ENCODE assay signal across 1 cellular context in genomic region chr4:56976878-56977320, GRCh38.
TF ChIP-seq lines count a peak whose summit lies in the region.

No MANE protein-coding gene starts in this region.

TF ChIP-seq in HEK293, 187 proteins besides CTCF, POLR2A, EP300 and RAD21 (continued from another document):
- TF ChIP-seq ZNF704 (tag by site-specific recombination; IDR thresholded peaks at IDR 0.05) (no peak), ZNF560 (tag by site-specific recombination; IDR thresholded peaks at IDR 0.05; ENCODE audit: borderline replicate concordance) (no peak), ZNF501 (tag by site-specific recombination; IDR thresholded peaks at IDR 0.05) (0 out of 2 replicates have a peak, but pooled peaks have one; percentile 10), ZBTB20 (tag by site-specific recombination; IDR thresholded peaks at IDR 0.05) (peak; percentile 99)
